ENCODE assay signal across 11 cellular contexts in genomic region chr9:81664638-81665513, GRCh38. TPM values are rescaled to one million over a fixed set of nuclear protein-coding genes. Genes with fewer than 3 reads are reported as not detected.
DNase-seq lines count a peak whose midpoint lies in the region; ATAC-seq and TF ChIP-seq lines count a peak whose summit lies in the region.
"Had no signal": no experiment of that assay in that cellular context is flagged by ENCODE, and none has a peak within 500 bp of the region (broad histone marks: within the 10 kb centered on the region; RNA-seq: fewer than 3 reads in every experiment).

No MANE protein-coding gene starts in this region.

- H3K9me3 ChIP-seq in adipocyte (ENCODE audit: control insufficient read depth, low read length) (no peaks in the 10 kb centered on the region), mucosa of descending colon (no peaks in the 10 kb centered on the region)
- H3K9me3 ChIP-seq: upper lobe of right lung had no signal

- intact Hi-C loops in mucosa of descending colon (cut with DNase I, micrococcal nuclease) = no loop called here

- DNase-seq in Ammon's horn (ENCODE audit: low spot score) (peak; percentile 47), adipocyte (ENCODE audit: low read depth) (no peak), mucosa of descending colon (no peak), dermis blood vessel endothelial cell (no peak)
- DNase-seq: EL, NCI-H2029 treated with DMSO at 0.1 percent for 48 hours, upper lobe of right lung had no signal

- no peak for TF ChIP-seq CTCF in mucosa of descending colon (IDR thresholded peaks at IDR 0.05)

- H3K4me1 ChIP-seq in adipocyte (ENCODE audit: control insufficient read depth, insufficient read depth, low read length) (peaks cover 52% of the 10 kb centered on the region), mucosa of descending colon (ENCODE audit: low read depth) (peaks cover 20% of the 10 kb centered on the region)

- no peaks in the 10 kb centered on the region for H3K27me3 ChIP-seq in adipocyte (replicated peaks; ENCODE audit: control insufficient read depth, insufficient read depth, low read length)
- H3K27me3 ChIP-seq: upper lobe of right lung had no signal

- H3K36me3 ChIP-seq in adipocyte (ENCODE audit: control insufficient read depth, insufficient read depth, low read length, severe bottlenecking) (peaks cover 22% of the 10 kb centered on the region), mucosa of descending colon (ENCODE audit: low read depth) (no peaks in the 10 kb centered on the region)
- H3K36me3 ChIP-seq: upper lobe of right lung had no signal

- peak overlapping the region; percentile 64 for H3K9ac ChIP-seq in adipocyte (ENCODE audit: low read length)

- ATAC-seq in HG03378 (IDR thresholded peaks at IDR 0.05; ENCODE audit: unreplicated experiment) (peak; percentile 64), mucosa of descending colon (peak; percentile 12), HG02852 (IDR thresholded peaks at IDR 0.05; ENCODE audit: unreplicated experiment) (no peak), HG03045 (IDR thresholded peaks at IDR 0.05; ENCODE audit: unreplicated experiment) (no peak), HG03039 (IDR thresholded peaks at IDR 0.05; ENCODE audit: unreplicated experiment) (no peak)
- ATAC-seq: upper lobe of right lung had no signal

- no peak overlapping the region for H3K4me3 ChIP-seq in adipocyte (ENCODE audit: low read length)
- H3K4me3 ChIP-seq in mucosa of descending colon = no peak overlapping the region
- H3K4me3 ChIP-seq: upper lobe of right lung had no signal

RNA-seq across cellular contexts. Expression of gene TLE1, which starts 24.5 kb away (rescaled TPM):
- total RNA-seq in mucosa of descending colon (10 to 100 TPM; 42.9 to 51.8 (median 47.3) TPM), dermis blood vessel endothelial cell (65.7 and 92.7 TPM in 2 replicates)

Comparison
In these comparisons a context has a peak if more than half of its experiments do, and no peak if none do; other contexts are left out.
1. ATAC-seq: peak in HG03378 (single experiment) and mucosa of descending colon (single experiment); none in HG02852 (single experiment), HG03045 (single experiment) and HG03039 (single experiment).